36 cellular contexts compared by ENCODE assay signal in genomic region chr3:122313261-122313660, GRCh38. TPM values are rescaled to one million over a fixed set of nuclear protein-coding genes. Genes with fewer than 3 reads are reported as not detected.
A peak's percentile ranks its signal among the peaks of the same experiment; 100 is the strongest.
DNase-seq lines count a peak whose midpoint lies in the region; ATAC-seq and TF ChIP-seq lines count a peak whose summit lies in the region.
"Had no signal": no experiment of that assay in that cellular context is flagged by ENCODE, and none has a peak within 500 bp of the region (broad histone marks: within the 10 kb centered on the region; RNA-seq: fewer than 3 reads in every experiment).

No MANE protein-coding gene starts in this region.

- POLR2A ChIA-PET in A673 (lab: Charles Lee; ENCODE audit: low non-redundant PET), result no interaction called here

- no TSS peak for BruUV-seq in A673 (replicated peaks; lab: Mats Ljungman, UMichigan)

- no peaks in the 10 kb centered on the region for H3K4me1 ChIP-seq in A673 (ENCODE audit: insufficient read depth, low read length, poor library complexity, severe bottlenecking)
- H3K4me1 ChIP-seq: colonic mucosa, gastroesophageal sphincter, lower lobe of right lung, prostate gland, right lobe of liver, stomach had no signal

- TF ChIP-seq CTCF in omental fat pad (IDR thresholded peaks at IDR 0.05) (no peak), A673 (conservative IDR thresholded peaks at IDR 0.05; ENCODE audit: low read depth, low read length) (no peak)

- CTCF ChIA-PET in A673 (lab: Charles Lee), result no interaction called here

- DNase-seq in SIG-M5 treated with dmso at 0.1 percent for 504 hours (lab: John Stamatoyannopoulos, UW; ENCODE audit: unreplicated experiment) (peak; percentile 64), SIG-M5 (lab: John Stamatoyannopoulos, UW) (no peak), MV-4-11 (lab: John Stamatoyannopoulos, UW) (peak; percentile 42), epithelial cell of prostate (ENCODE audit: low read depth, low spot score) (no peak), omental fat pad (ENCODE audit: low spot score) (no peak), NCI-H345 treated with DMSO at 0.1 percent for 48 hours (lab: John Stamatoyannopoulos, UW; ENCODE audit: unreplicated experiment) (no peak), A673 (ENCODE audit: low spot score) (no peak)
- DNase-seq: activated CD4-positive, alpha-beta T cell treated with anti-CD3 and anti-CD28 coated beads for 4 hours; activated CD8-positive, alpha-beta memory T cell treated with anti-CD3 and anti-CD28 coated beads for 24 hours; activated effector memory CD4-positive, alpha-beta T cell treated with Interleukin-2 at 50 U/mL for 16 hours; aorta; CD4-positive, alpha-beta T cell; colonic mucosa; DND-41; effector CD8-positive, alpha-beta T cell; H9; KG1; lower lobe of right lung; naive thymus-derived CD4-positive, alpha-beta T cell; NCI-H1048; NCI-H1694 treated with DMSO at 0.1 percent for 48 hours; NCI-H510A; nucleus accumbens; right lobe of liver; stimulated activated CD4-positive, alpha-beta T cell treated with anti-CD3 and anti-CD28 coated beads, Interleukin-4, amount 100 ng/mL, for 1 hour; stomach; thyroid gland had no signal

- H3K27me3 ChIP-seq in A673 (replicated peaks; ENCODE audit: insufficient read depth, low read depth, low read length, poor library complexity), result no peaks in the 10 kb centered on the region
- H3K27me3 ChIP-seq: cardiac muscle cell, colonic mucosa, right lobe of liver, thyroid gland, vagina had no signal

- no peak overlapping the region for H3K4me3 ChIP-seq in A673 (ENCODE audit: low read depth, low read length, poor library complexity, severe bottlenecking)
- H3K4me3 ChIP-seq: cardiac muscle cell, colonic mucosa, gastroesophageal sphincter, lower lobe of right lung, prostate gland, right lobe of liver, stomach, thyroid gland, vagina had no signal

- H3K27ac ChIP-seq in epithelial cell of prostate (peak overlapping the region; percentile 92), A673 (ENCODE audit: low read depth, low read length, poor library complexity, severe bottlenecking) (no peak overlapping the region)
- H3K27ac ChIP-seq: cardiac muscle cell, gastroesophageal sphincter, lower lobe of right lung, prostate gland, right lobe of liver, RWPE1, stomach, thyroid gland, vagina had no signal

- H3K36me3 ChIP-seq in A673 (ENCODE audit: insufficient read depth, low read length, poor library complexity, severe bottlenecking), result no peaks in the 10 kb centered on the region
- H3K36me3 ChIP-seq: cardiac muscle cell, colonic mucosa, gastroesophageal sphincter, lower lobe of right lung, prostate gland, right lobe of liver, stomach, thyroid gland, vagina had no signal

- ATAC-seq in omental fat pad (ENCODE audit: low FRiP score), result peak; percentile 52
- no peak for ATAC-seq in GM18502 (IDR thresholded peaks at IDR 0.05; ENCODE audit: poor library complexity, unreplicated experiment)
- ATAC-seq: gastroesophageal sphincter, lower lobe of right lung, right lobe of liver, SK-N-SH treated with all-trans-retinoic acid at 6 μM for 48 hours had no signal

- no peaks in the 10 kb centered on the region for H3K9me3 ChIP-seq in A673 (ENCODE audit: low read depth, low read length, poor library complexity, severe bottlenecking)
- H3K9me3 ChIP-seq: colonic mucosa, gastroesophageal sphincter, lower lobe of right lung, prostate gland, right lobe of liver, stomach, thyroid gland, vagina had no signal

- intact Hi-C loops in A673 (cut with micrococcal nuclease; ENCODE audit: unreplicated experiment), result no loop called here

RNA-seq across cellular contexts. Expression of gene CSTA, which starts 11.8 kb away (rescaled TPM):
- total RNA-seq in omental fat pad (1 to 10 TPM; 2.7 to 9.1 (median 6.3) TPM), A673 (2021) (3.8 and 6.5 TPM in 2 replicates)
- total RNA-seq: A172, cardiac muscle cell, epithelial cell of proximal tubule, H9 had no signal

Comparison
In these comparisons a context has a peak if more than half of its experiments do, and no peak if none do; other contexts are left out.
1. DNase-seq: peak in SIG-M5 treated with dmso at 0.1 percent for 504 hours (single experiment) and MV-4-11 (single experiment); none in SIG-M5 (single experiment), epithelial cell of prostate (single experiment), omental fat pad (single experiment), NCI-H345 treated with DMSO at 0.1 percent for 48 hours (single experiment) and A673 (single experiment).